In the genomic region with DNA sequence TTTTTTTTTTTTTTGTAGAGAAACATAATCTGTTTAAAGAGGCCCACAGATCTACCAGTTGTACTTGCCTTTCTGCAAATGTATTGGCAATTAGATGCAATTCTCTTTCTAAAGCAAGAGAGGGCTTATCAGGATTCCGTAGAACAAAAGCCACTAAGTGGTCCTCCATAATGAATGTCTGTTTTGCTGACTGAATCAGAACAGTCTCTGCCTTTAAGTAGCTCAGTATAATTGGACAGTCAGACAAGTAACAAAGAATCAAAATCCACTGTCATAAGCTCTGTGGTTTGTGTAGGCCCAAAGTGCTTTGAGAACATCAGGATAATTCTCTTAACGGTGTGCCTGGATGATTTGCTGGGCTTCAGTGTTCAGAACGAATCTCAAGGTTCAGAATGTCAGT, we compare ENCODE assay signal across 28 cellular contexts. TPM values are rescaled to one million over a fixed set of nuclear protein-coding genes. Genes with fewer than 3 reads are reported as not detected.
DNase-seq lines count a peak whose midpoint lies in the region; ATAC-seq and TF ChIP-seq lines count a peak whose summit lies in the region.
"Had no signal": no experiment of that assay in that cellular context is flagged by ENCODE, and none has a peak within 500 bp of the region (broad histone marks: within the 10 kb centered on the region; RNA-seq: fewer than 3 reads in every experiment).

No MANE protein-coding gene starts in this region.

- H4K20me1 ChIP-seq in GM23338 (replicated peaks; ENCODE audit: insufficient read depth): no peaks in the 10 kb centered on the region; the same call in 1 of the 2 replicates

- no peaks in the 10 kb centered on the region for H3K9me2 ChIP-seq in GM23338 (ENCODE audit: insufficient read depth)

- H3K4me1 ChIP-seq in CD8-positive, alpha-beta T cell (ENCODE audit: insufficient read depth, low read length): peaks cover 5% of the 10 kb centered on the region
- H3K4me1 ChIP-seq in GM23338 (ENCODE audit: insufficient read depth): peaks cover 38% of the 10 kb centered on the region
- H3K4me1 ChIP-seq: adrenal gland, colonic mucosa, heart right ventricle, uterus had no signal

- peaks cover 84% of the 10 kb centered on the region for H3K36me3 Mint-ChIP-seq in CD8-positive, alpha-beta T cell
- H3K36me3 Mint-ChIP-seq in GM23338 (ENCODE audit: low read depth) (peaks cover 82% of the 10 kb centered on the region), brain (peaks cover 80% of the 10 kb centered on the region)
- peaks cover 0 to 92% (median 6%) of the 10 kb centered on the region in 3 donors for H3K36me3 Mint-ChIP-seq in naive thymus-derived CD8-positive, alpha-beta T cell

- intact Hi-C loops in CD8-positive, alpha-beta T cell (cut with DNase I, micrococcal nuclease): no loop called here

- H3K36me3 ChIP-seq in CD8-positive, alpha-beta T cell (ENCODE audit: insufficient read depth, low read length): peaks cover 58% of the 10 kb centered on the region
- peaks cover 39% of the 10 kb centered on the region for H3K36me3 ChIP-seq in GM23338 (ENCODE audit: insufficient read depth)
- H3K36me3 ChIP-seq: uterus had no signal

- POLR2A ChIA-PET in CD8-positive, alpha-beta T cell (lab: Charles Lee): no interaction called here
- POLR2A ChIA-PET in naive thymus-derived CD8-positive, alpha-beta T cell (lab: Charles Lee): interaction anchor here (1.8 kb wide), 1 partner anchor 17 kb away, joined by 5 read pairs; a partner anchor contains a TSS

- no peaks in the 10 kb centered on the region for H3K9me3 Mint-ChIP-seq in CD8-positive, alpha-beta T cell
- no peaks in the 10 kb centered on the region for H3K9me3 Mint-ChIP-seq in GM23338
- no peaks in the 10 kb centered on the region for H3K9me3 Mint-ChIP-seq in brain
- H3K9me3 Mint-ChIP-seq in naive thymus-derived CD8-positive, alpha-beta T cell: no peaks in the 10 kb centered on the region
- H3K9me3 Mint-ChIP-seq: effector memory CD8-positive, alpha-beta T cell; memory B cell; neural crest cell; stimulated activated memory B cell treated with anti-CD40 and anti-IgM and Interleukin-4, amounts not matched to agents 10 μg/mL and 1 μg/mL and 100 μg/mL, for 72 hours had no signal

- H3K4me3 ChIP-seq in CD8-positive, alpha-beta T cell (ENCODE audit: low read depth, low read length): no peak overlapping the region
- H3K4me3 ChIP-seq in GM23338: no peak overlapping the region
- H3K4me3 ChIP-seq: adrenal gland, colonic mucosa, heart right ventricle, thoracic aorta, uterus had no signal

- H3K4me1 Mint-ChIP-seq in CD8-positive, alpha-beta T cell (ENCODE audit: low read depth): peaks cover 7% of the 10 kb centered on the region
- H3K4me1 Mint-ChIP-seq in GM23338 (peaks cover 44% of the 10 kb centered on the region), brain (peaks cover 51% of the 10 kb centered on the region)
- peaks cover under 1 to 19% (median 4%) of the 10 kb centered on the region in 4 donors for H3K4me1 Mint-ChIP-seq in naive thymus-derived CD8-positive, alpha-beta T cell
- H3K4me1 Mint-ChIP-seq: memory B cell; stimulated activated memory B cell treated with anti-CD40 and anti-IgM and Interleukin-4, amounts not matched to agents 10 μg/mL and 1 μg/mL and 100 μg/mL, for 72 hours had no signal

- peaks cover 23% of the 10 kb centered on the region for H3F3A ChIP-seq in GM23338 (replicated peaks; ENCODE audit: low read depth)

- H3K27me3 Mint-ChIP-seq in CD8-positive, alpha-beta T cell (ENCODE audit: low read depth): no peaks in the 10 kb centered on the region
- H3K27me3 Mint-ChIP-seq in GM23338 (ENCODE audit: insufficient read depth, low read depth, poor library complexity) (peaks cover 7% of the 10 kb centered on the region), brain (peaks cover 8% of the 10 kb centered on the region)
- H3K27me3 Mint-ChIP-seq in naive thymus-derived CD8-positive, alpha-beta T cell: no peaks in the 10 kb centered on the region
- H3K27me3 Mint-ChIP-seq: effector memory CD8-positive, alpha-beta T cell; memory B cell; progenitor cell of endocrine pancreas; stimulated activated memory B cell treated with anti-CD40 and anti-IgM and Interleukin-4, amounts not matched to agents 10 μg/mL and 1 μg/mL and 100 μg/mL, for 72 hours had no signal

- H3K27ac ChIP-seq in CD8-positive, alpha-beta T cell (ENCODE audit: low read depth, low read length): no peak overlapping the region
- H3K27ac ChIP-seq in GM23338 (ENCODE audit: low read depth): peak overlapping the region; percentile 64; the same call in 1 of the 2 replicates
- H3K27ac ChIP-seq: adrenal gland, colonic mucosa, heart right ventricle, thoracic aorta, uterus had no signal

- H3K27me3 ChIP-seq in CD8-positive, alpha-beta T cell (ENCODE audit: insufficient read depth, low read length): no peaks in the 10 kb centered on the region
- no peaks in the 10 kb centered on the region for H3K27me3 ChIP-seq in GM23338 (ENCODE audit: insufficient read depth)
- H3K27me3 ChIP-seq: adrenal gland, colonic mucosa, heart right ventricle, uterus had no signal

- H3K4me2 ChIP-seq in GM23338: no peak overlapping the region

- no peak overlapping the region for H2AFZ ChIP-seq in GM23338

- ATAC-seq in CD8-positive, alpha-beta T cell: no peak
- no peak for ATAC-seq in GM23338
- no peak for ATAC-seq in naive thymus-derived CD8-positive, alpha-beta T cell
- ATAC-seq: effector memory CD8-positive, alpha-beta T cell; heart right ventricle; left colon; sciatic nerve; SK-N-SH treated with all-trans-retinoic acid at 6 μM for 48 hours; stimulated activated memory B cell treated with anti-CD40 and anti-IgM and Interleukin-4, amounts not matched to agents 10 μg/mL and 1 μg/mL and 100 μg/mL, for 72 hours had no signal

- peaks cover 6% of the 10 kb centered on the region; the same call in 1 of the 2 replicates for H3K79me2 ChIP-seq in GM23338 (replicated peaks; ENCODE audit: insufficient read depth)

- peak overlapping the region; percentile 18 for H3K27ac Mint-ChIP-seq in CD8-positive, alpha-beta T cell
- H3K27ac Mint-ChIP-seq in GM23338 (peak overlapping the region; percentile 85), brain (peak overlapping the region; percentile 16 to 94 (median 88))
- H3K27ac Mint-ChIP-seq in naive thymus-derived CD8-positive, alpha-beta T cell: peak overlapping the region in 1 of 10 donors; percentile 37
- H3K27ac Mint-ChIP-seq: memory B cell; progenitor cell of endocrine pancreas; stimulated activated memory B cell treated with anti-CD40 and anti-IgM and Interleukin-4, amounts not matched to agents 10 μg/mL and 1 μg/mL and 100 μg/mL, for 72 hours had no signal

- H3K9me3 ChIP-seq in CD8-positive, alpha-beta T cell (ENCODE audit: low read length): no peaks in the 10 kb centered on the region
- H3K9me3 ChIP-seq: adrenal gland, colonic mucosa, heart right ventricle, thoracic aorta, uterus had no signal

- no peak for DNase-seq in CD8-positive, alpha-beta T cell
- DNase-seq in GM23338 (ENCODE audit: low spot score): no peak
- peak; percentile 60 for DNase-seq in medulla oblongata (ENCODE audit: extremely low spot score)
- no peak for DNase-seq in naive thymus-derived CD8-positive, alpha-beta T cell
- no peak for DNase-seq in occipital lobe (lab: John Stamatoyannopoulos, UW)
- no peak for DNase-seq in HK-2 (ENCODE audit: unreplicated experiment)
- DNase-seq: activated T-cell treated with anti-CD3 and anti-CD28 coated beads, Interleukin-2, amount 50 U/mL, for 1 hour; colonic mucosa; effector memory CD8-positive, alpha-beta T cell; EL; GOT3; heart right ventricle; left colon; NCI-H1092; NCI-H2081; NCI-H446; stimulated activated CD4-positive, alpha-beta T cell treated with anti-CD3 and anti-CD28 coated beads, Interleukin-4, amount 100 ng/mL, for 24 hours; T-helper 2 cell; uterus had no signal

- no peak for TF ChIP-seq CTCF in CD8-positive, alpha-beta T cell (IDR thresholded peaks at IDR 0.05)
- no peak for TF ChIP-seq CTCF in GM23338 (conservative IDR thresholded peaks at IDR 0.05; ENCODE audit: low read depth in 2 of 2)
- TF ChIP-seq CTCF in brain (conservative IDR thresholded peaks at IDR 0.05): no peak

- H3K4me3 Mint-ChIP-seq in CD8-positive, alpha-beta T cell: no peak overlapping the region
- H3K4me3 Mint-ChIP-seq in GM23338: peak overlapping the region; percentile 17; the same call in 1 of the 3 replicates
- no peak overlapping the region for H3K4me3 Mint-ChIP-seq in brain
- no peak overlapping the region for H3K4me3 Mint-ChIP-seq in naive thymus-derived CD8-positive, alpha-beta T cell
- H3K4me3 Mint-ChIP-seq: effector memory CD8-positive, alpha-beta T cell; memory B cell; neural crest cell; stimulated activated memory B cell treated with anti-CD40 and anti-IgM and Interleukin-4, amounts not matched to agents 10 μg/mL and 1 μg/mL and 100 μg/mL, for 72 hours had no signal

- CTCF ChIA-PET in CD8-positive, alpha-beta T cell (lab: Charles Lee): interaction anchor here (0.9 to 1.5 kb wide), 2 partner anchors 8 to 131 kb away, joined by 3 to 6 read pairs; no protein-coding TSS in a partner anchor

TF ChIP-seq in GM23338, 12 proteins besides CTCF, POLR2A, EP300 and RAD21 (continues in another document):
- TF ChIP-seq NANOG (IDR thresholded peaks at IDR 0.05; ENCODE audit: borderline replicate concordance): no peak
- TF ChIP-seq ZNF114 (CRISPR knock-in tag; IDR thresholded peaks at IDR 0.05): no peak
- TF ChIP-seq JUNB (IDR thresholded peaks at IDR 0.05; ENCODE audit: unreplicated experiment): no peak

RNA-seq across cellular contexts. Expression of a gene that starts 17.4 kb away (rescaled TPM):
- 100 to 1,000 TPM; 113 to 118 TPM for total RNA-seq in CD8-positive, alpha-beta T cell
- 166 and 168 TPM in 2 replicates for total RNA-seq in GM23338 (2014; rRNA removed; shearing (Covaris generic))
- polyA plus RNA-seq in GM23338 (2016; fragmentation: Nextera tagmentation; extraction: Ambion mirVana) (125 and 141 TPM in 2 replicates), brain (ENCODE audit: insufficient read depth, low read depth, low replicate concordance) (402 TPM)
- total RNA-seq in naive thymus-derived CD8-positive, alpha-beta T cell: 100 to 1,000 TPM; 205 to 211 TPM
- polyA plus RNA-seq in naive thymus-derived CD8-positive, alpha-beta T cell: 100 to 1,000 TPM; 117 to 154 (median 127) TPM
- 153 TPM for total RNA-seq in occipital lobe

RNA-seq across cellular contexts. Expression of a gene that starts 18.3 kb away (rescaled TPM):
- 1 to 10 TPM; 3.8 TPM for total RNA-seq in CD8-positive, alpha-beta T cell
- 30.4 and 35.1 TPM in 2 replicates for total RNA-seq in GM23338 (2014; rRNA removed; shearing (Covaris generic))
- 11.1 and 11.2 TPM in 2 replicates for polyA plus RNA-seq in GM23338 (2016; fragmentation: Nextera tagmentation; extraction: Ambion mirVana)
- 109 TPM for polyA plus RNA-seq in brain (ENCODE audit: insufficient read depth, low read depth, low replicate concordance)
- 1 to 10 TPM; 5.4 to 6.8 TPM for total RNA-seq in naive thymus-derived CD8-positive, alpha-beta T cell
- polyA plus RNA-seq in naive thymus-derived CD8-positive, alpha-beta T cell: under 1 TPM; 0.20 to 0.94 (median 0.30) TPM
- 41.8 TPM for total RNA-seq in occipital lobe

RNA-seq across cellular contexts. Expression of a gene that starts 51.9 kb away (rescaled TPM):
- total RNA-seq in CD8-positive, alpha-beta T cell: not detected
- 50.6 and 61.1 TPM in 2 replicates for total RNA-seq in GM23338 (2014; rRNA removed; shearing (Covaris generic))
- 51.4 and 55.0 TPM in 2 replicates for polyA plus RNA-seq in GM23338 (2016; fragmentation: Nextera tagmentation; extraction: Ambion mirVana)
- polyA plus RNA-seq in brain (ENCODE audit: insufficient read depth, low read depth, low replicate concordance): 77.5 TPM
- under 1 TPM in 1 of 2 experiments, not detected in 1; 0.31 TPM for total RNA-seq in naive thymus-derived CD8-positive, alpha-beta T cell
- polyA plus RNA-seq in naive thymus-derived CD8-positive, alpha-beta T cell: under 1 TPM in 1 of 3 donors, not detected in 2; 0.89 TPM
- 11.4 TPM for total RNA-seq in occipital lobe
